Comparison of ENCODE assay signal across 10 cellular contexts in the genomic region with DNA sequence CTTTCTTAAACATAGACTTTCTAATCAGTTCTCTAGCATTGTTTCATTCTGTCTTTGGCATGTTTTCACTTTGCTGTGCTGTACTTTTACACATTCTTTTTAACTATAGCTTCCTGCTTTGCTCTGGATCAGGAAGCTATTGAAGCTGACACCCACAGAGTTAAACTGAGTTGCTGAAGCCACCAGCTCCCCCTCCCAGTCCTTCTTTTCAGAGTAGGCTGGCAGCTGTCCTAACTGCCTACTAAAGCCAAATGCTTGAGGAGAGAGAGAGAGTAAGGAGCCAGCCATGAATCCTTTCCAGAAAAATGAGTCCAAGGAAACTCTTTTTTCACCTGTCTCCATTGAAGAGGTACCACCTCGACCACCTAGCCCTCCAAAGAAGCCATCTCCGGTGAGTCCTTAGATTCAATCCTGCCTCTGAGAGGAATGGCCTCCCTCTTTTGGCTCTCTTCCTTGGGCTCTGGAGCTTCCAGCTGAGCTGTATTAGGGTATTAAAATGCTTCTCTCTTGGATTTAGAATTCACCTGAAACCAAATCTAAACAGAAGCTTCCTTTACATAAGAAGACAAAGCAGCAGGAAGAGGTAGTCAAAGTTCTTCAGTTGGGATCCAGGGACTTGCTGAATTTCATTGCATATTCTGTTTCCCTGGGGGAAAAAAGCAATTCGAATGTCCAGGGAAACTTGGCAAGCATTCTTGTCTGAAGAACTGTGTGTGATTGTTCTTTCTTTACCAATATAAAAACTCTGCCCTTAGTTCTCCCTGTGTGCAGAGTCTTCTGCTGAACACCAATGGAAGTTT. TPM values are rescaled to one million over a fixed set of nuclear protein-coding genes. Genes with fewer than 3 reads are reported as not detected.
DNase-seq lines count a peak whose midpoint lies in the region; ATAC-seq and TF ChIP-seq lines count a peak whose summit lies in the region.
"Had no signal": no experiment of that assay in that cellular context is flagged by ENCODE, and none has a peak within 500 bp of the region (broad histone marks: within the 10 kb centered on the region; RNA-seq: fewer than 3 reads in every experiment).

A gene with protein sequence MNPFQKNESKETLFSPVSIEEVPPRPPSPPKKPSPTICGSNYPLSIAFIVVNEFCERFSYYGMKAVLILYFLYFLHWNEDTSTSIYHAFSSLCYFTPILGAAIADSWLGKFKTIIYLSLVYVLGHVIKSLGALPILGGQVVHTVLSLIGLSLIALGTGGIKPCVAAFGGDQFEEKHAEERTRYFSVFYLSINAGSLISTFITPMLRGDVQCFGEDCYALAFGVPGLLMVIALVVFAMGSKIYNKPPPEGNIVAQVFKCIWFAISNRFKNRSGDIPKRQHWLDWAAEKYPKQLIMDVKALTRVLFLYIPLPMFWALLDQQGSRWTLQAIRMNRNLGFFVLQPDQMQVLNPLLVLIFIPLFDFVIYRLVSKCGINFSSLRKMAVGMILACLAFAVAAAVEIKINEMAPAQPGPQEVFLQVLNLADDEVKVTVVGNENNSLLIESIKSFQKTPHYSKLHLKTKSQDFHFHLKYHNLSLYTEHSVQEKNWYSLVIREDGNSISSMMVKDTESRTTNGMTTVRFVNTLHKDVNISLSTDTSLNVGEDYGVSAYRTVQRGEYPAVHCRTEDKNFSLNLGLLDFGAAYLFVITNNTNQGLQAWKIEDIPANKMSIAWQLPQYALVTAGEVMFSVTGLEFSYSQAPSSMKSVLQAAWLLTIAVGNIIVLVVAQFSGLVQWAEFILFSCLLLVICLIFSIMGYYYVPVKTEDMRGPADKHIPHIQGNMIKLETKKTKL (plus strand): TSS at position 211 of the 800 bp plus-strand sequence. CDS start 76 bp downstream, at position 287.

- no peak for DNase-seq in OCI-LY7 (ENCODE audit: low spot score)
- DNase-seq in epithelial cell of proximal tubule (ENCODE audit: low read depth), result no peak
- peak; percentile 49 for DNase-seq in lower lobe of right lung
- DNase-seq in substantia nigra (lab: John Stamatoyannopoulos, UW), result peak in 32 of 49 donors; percentile 2 to 69 (median 18)
- DNase-seq in SHP77 (lab: John Stamatoyannopoulos, UW), result no peak
- no peak for DNase-seq in lower leg skin (ENCODE audit: low spot score in 2 of 2)
- no peak for DNase-seq in omental fat pad (ENCODE audit: low spot score)
- no peak for DNase-seq in transverse colon
- DNase-seq: T-helper 2 cell had no signal

- no peaks in the 10 kb centered on the region for H4K20me1 ChIP-seq in OCI-LY7 (ENCODE audit: insufficient read depth, low read length)

- POLR2A ChIA-PET in OCI-LY7 (lab: Charles Lee), result interaction anchor here (0.6 to 1.4 kb wide), 6 partner anchors 24 to 160 kb away, joined by 3 to 7 read pairs (median 4); partner anchors contain the start of gene CD86

- no peak for TF ChIP-seq POLR2A in lower leg skin (IDR thresholded peaks at IDR 0.05)
- no peak for TF ChIP-seq POLR2A in transverse colon (IDR thresholded peaks at IDR 0.05)

- H2AFZ ChIP-seq in OCI-LY7 (ENCODE audit: low read length), result no peak within 1 kb of the TSS

- in situ Hi-C loops in transverse colon (cut with MboI; ENCODE audit: low pct_ligation_motif_present in 1 of 4, low pct_unique_long_range_greater_than_20kb in 1 of 4, low sequenced_read_pairs in 3 of 4), result loop anchor here in 1 of 4 donors (25.0 kb wide), 1 partner anchor 368 kb away; no protein-coding TSS in a partner anchor

- no peaks in the 10 kb centered on the region for H3K9me2 ChIP-seq in OCI-LY7 (ENCODE audit: insufficient read depth, low read length)

- no peak for TF ChIP-seq EP300 in transverse colon (IDR thresholded peaks at IDR 0.05; ENCODE audit: low read depth)

- H3K27me3 ChIP-seq in lower lobe of right lung (ENCODE audit: low read depth), result no peaks in the 10 kb centered on the region
- no peaks in the 10 kb centered on the region for H3K27me3 ChIP-seq in transverse colon

- H3K4me3 ChIP-seq in OCI-LY7 (ENCODE audit: low read depth, low read length, poor library complexity, severe bottlenecking) (no peak within 1 kb of the TSS), epithelial cell of proximal tubule (ENCODE audit: low read depth, low read length) (peak within 1 kb of the TSS; percentile 8), lower lobe of right lung (peak within 1 kb of the TSS; percentile 47), lower leg skin (ENCODE audit: low read depth, poor library complexity, severe bottlenecking) (no peak within 1 kb of the TSS), transverse colon (no peak within 1 kb of the TSS)
- H3K4me3 ChIP-seq: K562 had no signal

- no peaks in the 10 kb centered on the region for H3K79me2 ChIP-seq in OCI-LY7 (ENCODE audit: insufficient read depth, low read depth, low read length)

- WGBS in lower leg skin, 2 donors, result 10 to 11% methylated on average over 3 of the region's 3 CpGs
- WGBS in transverse colon (ENCODE audit: low coverage in 1 of 2), 2 donors, result 29 to 35% methylated on average over 1 to 3 of the region's 3 CpGs

- TF ChIP-seq CTCF in OCI-LY7 (conservative IDR thresholded peaks at IDR 0.05; ENCODE audit: low read length) (no peak), epithelial cell of proximal tubule (conservative IDR thresholded peaks at IDR 0.05; ENCODE audit: low read depth, low read length) (no peak), lower lobe of right lung (IDR thresholded peaks at IDR 0.05) (no peak), lower leg skin (IDR thresholded peaks at IDR 0.05) (no peak), omental fat pad (IDR thresholded peaks at IDR 0.05) (no peak), transverse colon (IDR thresholded peaks at IDR 0.05) (no peak)

- H3K9me3 ChIP-seq in OCI-LY7 (ENCODE audit: low read length) (no peaks in the 10 kb centered on the region), lower lobe of right lung (no peaks in the 10 kb centered on the region), transverse colon (no peaks in the 10 kb centered on the region)

- H3K4me1 ChIP-seq in OCI-LY7 (ENCODE audit: insufficient read depth, low read length, poor library complexity, severe bottlenecking), result no peaks in the 10 kb centered on the region
- no peaks in the 10 kb centered on the region for H3K4me1 ChIP-seq in lower lobe of right lung
- H3K4me1 ChIP-seq in transverse colon, result peaks cover 0 to 9% (median 0%) of the 10 kb centered on the region in 4 donors

- no TSS peak for BruUV-seq in OCI-LY7 (replicated peaks; lab: Mats Ljungman, UMichigan)

- H3K36me3 ChIP-seq in OCI-LY7 (ENCODE audit: insufficient read depth, low read length) (peaks cover 50% of the 10 kb centered on the region), lower lobe of right lung (peaks cover 8% of the 10 kb centered on the region), transverse colon (no peaks in the 10 kb centered on the region)

- intact Hi-C loops in OCI-LY7 (cut with micrococcal nuclease; ENCODE audit: unreplicated experiment) (no loop called here), lower lobe of right lung (cut with DNase I) (no loop called here), lower leg skin (cut with DNase I; ENCODE audit: low total_unique reads) (no loop called here), transverse colon (cut with DNase I; ENCODE audit: low total_unique reads) (no loop called here)

- CTCF ChIA-PET in OCI-LY7 (lab: Charles Lee; ENCODE audit: unreplicated experiment), result no interaction called here

- no peak within 1 kb of the TSS for H3K4me2 ChIP-seq in OCI-LY7 (ENCODE audit: low read length)

- peak; percentile 88 for ATAC-seq in lower lobe of right lung
- no peak for ATAC-seq in omental fat pad (ENCODE audit: low FRiP score)
- ATAC-seq: K562 had no signal

- no peak within 1 kb of the TSS for H3K27ac ChIP-seq in OCI-LY7 (ENCODE audit: low read depth, low read length, poor library complexity, severe bottlenecking)
- peak within 1 kb of the TSS; percentile 73 for H3K27ac ChIP-seq in lower lobe of right lung
- H3K27ac ChIP-seq in substantia nigra (ENCODE audit: low read depth, low read length, poor library complexity, severe bottlenecking), result peak within 1 kb of the TSS; percentile 58
- no peak within 1 kb of the TSS for H3K27ac ChIP-seq in transverse colon

RNA-seq across cellular contexts. Expression of the gene that starts here (rescaled TPM):
- 14.0 and 15.1 TPM in 2 replicates for total RNA-seq in OCI-LY7 (2014; rRNA removed; shearing (Covaris generic))
- total RNA-seq in OCI-LY7 (2022), result 15.2 and 25.3 TPM in 2 replicates
- total RNA-seq in epithelial cell of proximal tubule, result 0.22 and 0.40 TPM in 2 replicates
- total RNA-seq in lower lobe of right lung, result 63.6 TPM
- total RNA-seq in lower leg skin, result 1 to 10 TPM in 2 of 4 donors, under 1 TPM in 2; 0.42 to 2.9 (median 1.5) TPM
- 1 to 10 TPM; 1.7 to 2.8 (median 2.0) TPM for total RNA-seq in omental fat pad
- 1 to 10 TPM; 1.1 to 5.6 (median 2.7) TPM for total RNA-seq in transverse colon

Comparison
In these comparisons a context has a peak if more than half of its experiments do, and no peak if none do; other contexts are left out.
1. DNase-seq: peak in lower lobe of right lung (single experiment) and substantia nigra (32 of 49); none in OCI-LY7 (single experiment), epithelial cell of proximal tubule (single experiment), SHP77 (0 of 2), lower leg skin (0 of 2), omental fat pad (single experiment) and transverse colon (single experiment).
2. H3K27ac ChIP-seq: peak in lower lobe of right lung (single experiment) and substantia nigra (single experiment); none in OCI-LY7 (single experiment) and transverse colon (0 of 4).
3. H3K4me3 ChIP-seq: peak in epithelial cell of proximal tubule (single experiment) and lower lobe of right lung (single experiment); none in OCI-LY7 (single experiment), lower leg skin (single experiment) and transverse colon (0 of 4).